Comparison of ENCODE assay signal across 1 cellular context in genomic region chr6:161066511-161066910, GRCh38.
TF ChIP-seq lines count a peak whose summit lies in the region.

No MANE protein-coding gene starts in this region.

TF ChIP-seq in endothelial cell of umbilical vein, 7 proteins besides CTCF, POLR2A, EP300 and RAD21 (continued from another document):
- no peak for TF ChIP-seq POLR2AphosphoS5 (IDR thresholded peaks at IDR 0.05; ENCODE audit: insufficient read depth, low read depth, low read length)
- TF ChIP-seq MAX (IDR thresholded peaks at IDR 0.05; ENCODE audit: insufficient read depth, insufficient read length) = no peak
- no peak for TF ChIP-seq GATA2 (IDR thresholded peaks at IDR 0.05; ENCODE audit: insufficient read depth, insufficient read length, low read depth, low read length)
- TF ChIP-seq EZH2 (IDR thresholded peaks at IDR 0.05; ENCODE audit: borderline replicate concordance, low read depth, low read length, severe bottlenecking) = no peak
- no peak for TF ChIP-seq MYC (IDR thresholded peaks at IDR 0.05; ENCODE audit: low read depth, low read length)
- no peak for TF ChIP-seq JUN (IDR thresholded peaks at IDR 0.05; ENCODE audit: borderline replicate concordance, insufficient read depth, insufficient read length, low read depth)
